ENCODE assay signal across 23 cellular contexts in genomic region chr18:2924920-2925319, GRCh38.
A peak's percentile ranks its signal among the peaks of the same experiment; 100 is the strongest.
DNase-seq lines count a peak whose midpoint lies in the region; ATAC-seq and TF ChIP-seq lines count a peak whose summit lies in the region.
"Had no signal": no experiment of that assay in that cellular context is flagged by ENCODE, and none has a peak within 500 bp of the region (broad histone marks: within the 10 kb centered on the region; RNA-seq: fewer than 3 reads in every experiment).

No MANE protein-coding gene starts in this region.

- H3K9me3 ChIP-seq in parathyroid adenoma (ENCODE audit: control insufficient read depth, low read length) (no peaks in the 10 kb centered on the region), WERI-Rb-1 (ENCODE audit: severe bottlenecking) (no peaks in the 10 kb centered on the region)
- H3K9me3 ChIP-seq: BLaER1 treated with 17β-estradiol and CSF1 and Interleukin-3, amounts not matched to agents 10 nM and 100 nM had no signal

- H3K27me3 Mint-ChIP-seq in activated T-cell treated with anti-CD3 and anti-CD28 coated beads, Interleukin-2, amount 50 U/mL, for 24 hours = no peaks in the 10 kb centered on the region
- H3K27me3 Mint-ChIP-seq in activated T-cell treated with anti-CD3 and anti-CD28 coated beads, Interleukin-2, amount 50 U/mL, for 4 hours (ENCODE audit: low read depth) = no peaks in the 10 kb centered on the region
- no peaks in the 10 kb centered on the region for H3K27me3 Mint-ChIP-seq in natural killer cell (ENCODE audit: low read depth in 2 of 2)
- H3K27me3 Mint-ChIP-seq in natural killer cell treated with Interleukin-12 subunit alpha and Interleukin-12 subunit beta and Interleukin-15 and Interleukin-18, amount 100 ng/mL, for 72 hours = no peaks in the 10 kb centered on the region

- H3K27ac ChIP-seq in parathyroid adenoma (peak overlapping the region; percentile 68), WERI-Rb-1 (no peak overlapping the region)
- H3K27ac ChIP-seq: BLaER1 treated with 17β-estradiol and CSF1 and Interleukin-3, amounts not matched to agents 10 nM and 100 nM; PC-9 had no signal

- DNase-seq in activated T-cell treated with anti-CD3 and anti-CD28 coated beads, Interleukin-2, amount 50 U/mL, for 24 hours = no peak
- DNase-seq in activated T-cell treated with anti-CD3 and anti-CD28 coated beads, Interleukin-2, amount 50 U/mL, for 4 hours = no peak
- DNase-seq in natural killer cell (no peak), NCI-H1436 (lab: John Stamatoyannopoulos, UW) (no peak), WERI-Rb-1 (no peak)
- DNase-seq in natural killer cell treated with Interleukin-12 subunit alpha and Interleukin-12 subunit beta and Interleukin-15 and Interleukin-18, amount 100 ng/mL, for 72 hours (ENCODE audit: low spot score) = no peak
- DNase-seq: 8988T; CD8-positive, alpha-beta memory T cell; GOT3; HCEC 1CT; KG1; NCI-H1092; NCI-H1436 treated with DMSO at 0.1 percent for 48 hours; NCI-H2029; NCI-H2227 treated with DMSO at 0.1 percent for 48 hours; NCI-H510A; NCI-H748 treated with DMSO at 0.1 percent for 48 hours; PC-9; RPMI8226; SHP77 treated with DMSO at 0.1 percent for 48 hours had no signal

- H3K9me3 Mint-ChIP-seq in activated T-cell treated with anti-CD3 and anti-CD28 coated beads, Interleukin-2, amount 50 U/mL, for 24 hours = no peaks in the 10 kb centered on the region
- H3K9me3 Mint-ChIP-seq in activated T-cell treated with anti-CD3 and anti-CD28 coated beads, Interleukin-2, amount 50 U/mL, for 4 hours = no peaks in the 10 kb centered on the region
- H3K9me3 Mint-ChIP-seq in natural killer cell = no peaks in the 10 kb centered on the region
- no peaks in the 10 kb centered on the region for H3K9me3 Mint-ChIP-seq in natural killer cell treated with Interleukin-12 subunit alpha and Interleukin-12 subunit beta and Interleukin-15 and Interleukin-18, amount 100 ng/mL, for 72 hours
- H3K9me3 Mint-ChIP-seq: CD8-positive, alpha-beta memory T cell had no signal

- intact Hi-C loops in natural killer cell (cut with micrococcal nuclease) = no loop called here

- H3K4me1 Mint-ChIP-seq in activated T-cell treated with anti-CD3 and anti-CD28 coated beads, Interleukin-2, amount 50 U/mL, for 24 hours (ENCODE audit: low read depth) = no peaks in the 10 kb centered on the region
- no peaks in the 10 kb centered on the region for H3K4me1 Mint-ChIP-seq in activated T-cell treated with anti-CD3 and anti-CD28 coated beads, Interleukin-2, amount 50 U/mL, for 4 hours (ENCODE audit: low read depth)
- H3K4me1 Mint-ChIP-seq in natural killer cell = no peaks in the 10 kb centered on the region
- peaks cover 0 to 2% of the 10 kb centered on the region in 2 donors for H3K4me1 Mint-ChIP-seq in natural killer cell treated with Interleukin-12 subunit alpha and Interleukin-12 subunit beta and Interleukin-15 and Interleukin-18, amount 100 ng/mL, for 72 hours (ENCODE audit: low read depth in 2 of 2)
- H3K4me1 Mint-ChIP-seq: CD8-positive, alpha-beta memory T cell had no signal

- ATAC-seq in activated T-cell treated with anti-CD3 and anti-CD28 coated beads, Interleukin-2, amount 50 U/mL, for 4 hours = no peak
- ATAC-seq in natural killer cell = no peak
- ATAC-seq in natural killer cell treated with Interleukin-12 subunit alpha and Interleukin-12 subunit beta and Interleukin-15 and Interleukin-18, amount 100 ng/mL, for 72 hours = no peak
- no peak for ATAC-seq in GM18873 (IDR thresholded peaks at IDR 0.05; ENCODE audit: low FRiP score, unreplicated experiment)

- H3K36me3 ChIP-seq in parathyroid adenoma (ENCODE audit: control insufficient read depth, insufficient read depth, low read length) (no peaks in the 10 kb centered on the region), WERI-Rb-1 (peaks cover 49% of the 10 kb centered on the region)

- H3K9ac ChIP-seq in parathyroid adenoma = no peak overlapping the region

- H3K4me3 ChIP-seq in parathyroid adenoma (ENCODE audit: low read depth, low read length) = no peak overlapping the region
- H3K4me3 ChIP-seq in WERI-Rb-1 (ENCODE audit: low read depth, low read length) = no peak overlapping the region
- H3K4me3 ChIP-seq: BLaER1 treated with 17β-estradiol and CSF1 and Interleukin-3, amounts not matched to agents 10 nM and 100 nM; PC-9 had no signal

- H3K79me2 ChIP-seq in parathyroid adenoma = peaks cover 2% of the 10 kb centered on the region

- H3K4me2 ChIP-seq in parathyroid adenoma (ENCODE audit: low read length) = no peak overlapping the region
- H3K4me2 ChIP-seq: BLaER1 treated with 17β-estradiol and CSF1 and Interleukin-3, amounts not matched to agents 10 nM and 100 nM; PC-9 had no signal

- H3K27ac Mint-ChIP-seq in activated T-cell treated with anti-CD3 and anti-CD28 coated beads, Interleukin-2, amount 50 U/mL, for 24 hours = peak overlapping the region; percentile 11
- peak overlapping the region; percentile 16 to 20 for H3K27ac Mint-ChIP-seq in natural killer cell
- peak overlapping the region in 1 of 2 donors; percentile 54 for H3K27ac Mint-ChIP-seq in natural killer cell treated with Interleukin-12 subunit alpha and Interleukin-12 subunit beta and Interleukin-15 and Interleukin-18, amount 100 ng/mL, for 72 hours

- H3K27me3 ChIP-seq in parathyroid adenoma (ENCODE audit: control insufficient read depth, insufficient read depth, low read length) = no peaks in the 10 kb centered on the region
- H3K27me3 ChIP-seq in WERI-Rb-1 (ENCODE audit: insufficient read depth, low read depth, severe bottlenecking) = no peaks in the 10 kb centered on the region
- H3K27me3 ChIP-seq: BLaER1 treated with 17β-estradiol and CSF1 and Interleukin-3, amounts not matched to agents 10 nM and 100 nM had no signal

- H2AFZ ChIP-seq in parathyroid adenoma = no peak overlapping the region
- H2AFZ ChIP-seq: PC-9 had no signal

- H3K4me3 Mint-ChIP-seq in activated T-cell treated with anti-CD3 and anti-CD28 coated beads, Interleukin-2, amount 50 U/mL, for 24 hours = no peak overlapping the region
- no peak overlapping the region for H3K4me3 Mint-ChIP-seq in activated T-cell treated with anti-CD3 and anti-CD28 coated beads, Interleukin-2, amount 50 U/mL, for 4 hours
- H3K4me3 Mint-ChIP-seq in natural killer cell = no peak overlapping the region
- no peak overlapping the region for H3K4me3 Mint-ChIP-seq in natural killer cell treated with Interleukin-12 subunit alpha and Interleukin-12 subunit beta and Interleukin-15 and Interleukin-18, amount 100 ng/mL, for 72 hours
- H3K4me3 Mint-ChIP-seq: CD8-positive, alpha-beta memory T cell had no signal

- peaks cover 99% of the 10 kb centered on the region for H3K36me3 Mint-ChIP-seq in activated T-cell treated with anti-CD3 and anti-CD28 coated beads, Interleukin-2, amount 50 U/mL, for 24 hours (ENCODE audit: low read depth)
- peaks cover 58% of the 10 kb centered on the region for H3K36me3 Mint-ChIP-seq in activated T-cell treated with anti-CD3 and anti-CD28 coated beads, Interleukin-2, amount 50 U/mL, for 4 hours (ENCODE audit: insufficient read depth)
- peaks cover 30% of the 10 kb centered on the region for H3K36me3 Mint-ChIP-seq in natural killer cell
- peaks cover 29% of the 10 kb centered on the region for H3K36me3 Mint-ChIP-seq in natural killer cell treated with Interleukin-12 subunit alpha and Interleukin-12 subunit beta and Interleukin-15 and Interleukin-18, amount 100 ng/mL, for 72 hours

- H3K4me1 ChIP-seq in parathyroid adenoma = peaks cover 57% of the 10 kb centered on the region

- TF ChIP-seq CTCF in natural killer cell (IDR thresholded peaks at IDR 0.05) (no peak), parathyroid adenoma (IDR thresholded peaks at IDR 0.05) (no peak), WERI-Rb-1 (IDR thresholded peaks at IDR 0.05; ENCODE audit: low read depth, low read length) (no peak)
